In genomic region chr12:32502693-32503510, GRCh38 we compare ENCODE assay signal across 8 cellular contexts.
DNase-seq lines count a peak whose midpoint lies in the region; ATAC-seq and TF ChIP-seq lines count a peak whose summit lies in the region.

No MANE protein-coding gene starts in this region.

- peak overlapping the region; percentile 50; the same call in 1 of the 2 replicates for H2AFZ ChIP-seq in KMS-11 (ENCODE audit: low read depth)

- no peaks in the 10 kb centered on the region for H3K79me2 ChIP-seq in KMS-11 (ENCODE audit: insufficient read depth, low read depth)

- H3K4me1 ChIP-seq in KMS-11 (ENCODE audit: low read depth, poor library complexity, severe bottlenecking): peaks cover 71% of the 10 kb centered on the region
- peaks cover 26 to 96% (median 69%) of the 10 kb centered on the region in 4 donors for H3K4me1 ChIP-seq in stomach

- H3K27ac ChIP-seq in KMS-11 (peak overlapping the region; percentile 75; the same call in 1 of the 2 replicates), stomach (peak overlapping the region; percentile 63 to 84 (median 75))

- no peaks in the 10 kb centered on the region for H4K20me1 ChIP-seq in KMS-11 (ENCODE audit: insufficient read depth)

- TF ChIP-seq EP300 in stomach (IDR thresholded peaks at IDR 0.05): no peak

- H3K27me3 ChIP-seq in KMS-11 (ENCODE audit: insufficient read depth, low read depth) (no peaks in the 10 kb centered on the region), stomach (no peaks in the 10 kb centered on the region)

- H3K9me3 ChIP-seq in iPS-18c (ENCODE audit: control insufficient read depth, insufficient read depth, low read length) (no peaks in the 10 kb centered on the region), stomach (no peaks in the 10 kb centered on the region)

- DNase-seq in brain pericyte (ENCODE audit: low read depth, low spot score) (peak; percentile 32), stomach (no peak), NCI-H2196 treated with DMSO at 0.1 percent for 48 hours (lab: John Stamatoyannopoulos, UW; ENCODE audit: unreplicated experiment) (no peak), NCI-H1436 (lab: John Stamatoyannopoulos, UW) (no peak)

- no peaks in the 10 kb centered on the region for H3K36me3 ChIP-seq in KMS-11 (ENCODE audit: insufficient read depth)
- H3K36me3 ChIP-seq in stomach: no peaks in the 10 kb centered on the region

- H3K9ac ChIP-seq in KMS-11: no peak overlapping the region; the same call in 1 of the 2 replicates

- H3K4me2 ChIP-seq in KMS-11: peak overlapping the region; percentile 75

- ATAC-seq in GM19324 (IDR thresholded peaks at IDR 0.05; ENCODE audit: low FRiP score, unreplicated experiment): no peak
- ATAC-seq in HG02852 (IDR thresholded peaks at IDR 0.05; ENCODE audit: unreplicated experiment): no peak

- no peak for TF ChIP-seq POLR2A in stomach (IDR thresholded peaks at IDR 0.05)

- intact Hi-C loops in stomach (cut with DNase I; ENCODE audit: low total_unique reads): no loop called here

- WGBS in stomach, 5 donors: 6 to 21% (median 12%) methylated on average over 3 of the region's 3 CpGs

- TF ChIP-seq CTCF in KMS-11 (conservative IDR thresholded peaks at IDR 0.05; ENCODE audit: low read depth, low read length) (no peak), stomach (IDR thresholded peaks at IDR 0.05) (no peak)

- H3K4me3 ChIP-seq in KMS-11 (IDR thresholded peaks at IDR 0.05; ENCODE audit: insufficient read depth, low read depth, low read length): no peak overlapping the region
- H3K4me3 ChIP-seq in iPS-18c (ENCODE audit: insufficient read depth, low read depth, low read length): peak overlapping the region; percentile 5; the same call in 1 of the 2 replicates
- H3K4me3 ChIP-seq in stomach: peak overlapping the region; percentile 26 to 33 (median 32)
